ENCODE assay signal across 2 cellular contexts in the genomic region with DNA sequence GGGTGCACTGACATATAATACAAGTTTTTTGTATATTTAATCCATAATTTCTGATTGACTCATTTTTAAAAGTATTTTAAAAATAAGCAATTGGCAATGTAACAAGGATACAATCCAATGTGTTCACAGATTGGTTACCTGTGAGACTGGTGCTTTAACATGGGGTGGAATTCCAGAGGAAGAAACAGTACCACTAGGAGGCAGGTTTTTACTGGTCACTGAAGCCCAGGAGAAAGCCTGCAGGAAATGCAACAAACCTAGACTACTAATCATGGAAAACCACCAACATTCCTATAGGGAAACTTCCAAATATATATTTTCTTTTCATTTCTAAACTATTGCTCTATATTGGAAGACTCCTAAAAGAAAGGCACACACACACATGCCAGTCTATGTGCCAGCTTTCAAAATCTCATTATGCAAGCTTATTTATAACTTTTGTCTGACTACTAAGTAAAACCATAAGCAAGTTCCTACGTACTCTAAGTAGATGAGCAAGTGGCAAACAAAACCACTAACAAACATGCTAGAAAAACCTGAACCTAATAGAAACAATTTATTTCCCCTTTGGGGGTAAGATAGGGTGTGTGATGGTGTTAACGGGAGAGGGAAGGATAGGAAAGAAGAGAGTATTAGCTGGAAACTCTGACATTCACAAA.
TF ChIP-seq lines count a peak whose summit lies in the region.

No MANE protein-coding gene starts in this region.

TF ChIP-seq in HEK293, 187 proteins besides CTCF, POLR2A, EP300 and RAD21:
- TF ChIP-seq ZNF530 (tag by site-specific recombination; IDR thresholded peaks at IDR 0.05; ENCODE audit: low read depth) (no peak), ZNF394 (tag by site-specific recombination; IDR thresholded peaks at IDR 0.05; ENCODE audit: borderline replicate concordance) (no peak), ZNF266 (tag by site-specific recombination; IDR thresholded peaks at IDR 0.05; ENCODE audit: low read depth) (no peak), ZSCAN23 (tag by site-specific recombination; IDR thresholded peaks at IDR 0.05) (no peak)
- TF ChIP-seq, protein P1, sequence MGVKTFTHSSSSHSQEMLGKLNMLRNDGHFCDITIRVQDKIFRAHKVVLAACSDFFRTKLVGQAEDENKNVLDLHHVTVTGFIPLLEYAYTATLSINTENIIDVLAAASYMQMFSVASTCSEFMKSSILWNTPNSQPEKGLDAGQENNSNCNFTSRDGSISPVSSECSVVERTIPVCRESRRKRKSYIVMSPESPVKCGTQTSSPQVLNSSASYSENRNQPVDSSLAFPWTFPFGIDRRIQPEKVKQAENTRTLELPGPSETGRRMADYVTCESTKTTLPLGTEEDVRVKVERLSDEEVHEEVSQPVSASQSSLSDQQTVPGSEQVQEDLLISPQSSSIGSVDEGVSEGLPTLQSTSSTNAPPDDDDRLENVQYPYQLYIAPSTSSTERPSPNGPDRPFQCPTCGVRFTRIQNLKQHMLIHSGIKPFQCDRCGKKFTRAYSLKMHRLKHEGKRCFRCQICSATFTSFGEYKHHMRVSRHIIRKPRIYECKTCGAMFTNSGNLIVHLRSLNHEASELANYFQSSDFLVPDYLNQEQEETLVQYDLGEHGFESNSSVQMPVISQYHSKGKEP (tag by site-specific recombination; IDR thresholded peaks at IDR 0.05) = peak; percentile 85
TF ChIP-seq in HEK293: peak in this region for 1.

TF ChIP-seq in GM12878, 131 proteins besides CTCF, POLR2A, EP300 and RAD21:
- peak; percentile 30; the same call in 1 of the 2 replicates for TF ChIP-seq SMC3 (IDR thresholded peaks at IDR 0.05; ENCODE audit: borderline replicate concordance, low read length)
- TF ChIP-seq, protein P2, sequence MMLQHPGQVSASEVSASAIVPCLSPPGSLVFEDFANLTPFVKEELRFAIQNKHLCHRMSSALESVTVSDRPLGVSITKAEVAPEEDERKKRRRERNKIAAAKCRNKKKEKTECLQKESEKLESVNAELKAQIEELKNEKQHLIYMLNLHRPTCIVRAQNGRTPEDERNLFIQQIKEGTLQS (IDR thresholded peaks at IDR 0.05; ENCODE audit: borderline replicate concordance, extremely low read depth, low read depth, low read length) = no peak
